Comparison of ENCODE assay signal across 10 cellular contexts in the genomic region with DNA sequence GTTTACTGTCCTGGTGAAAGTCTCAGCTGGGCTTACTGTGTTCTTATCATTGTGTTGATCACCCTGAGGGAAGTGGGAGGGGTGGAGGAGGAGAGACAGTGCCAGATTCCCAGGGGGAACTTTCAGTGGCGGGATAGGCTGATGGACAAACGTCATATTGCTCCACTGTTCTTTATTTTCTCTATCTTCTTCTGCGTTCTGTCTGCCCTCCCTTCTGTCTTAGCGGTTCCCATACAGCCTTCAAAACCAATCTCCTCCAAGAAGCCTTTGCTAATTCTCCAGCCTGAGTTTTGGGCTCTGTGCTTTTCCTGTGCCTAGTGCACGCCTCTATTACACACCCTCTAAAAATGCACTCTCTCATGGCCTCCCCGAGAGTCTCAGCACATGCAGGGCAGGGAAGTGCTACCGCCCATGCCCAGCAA.
DNase-seq lines count a peak whose midpoint lies in the region; ATAC-seq, FAIRE-seq and TF ChIP-seq lines count a peak whose summit lies in the region.
"Had no signal": no experiment of that assay in that cellular context is flagged by ENCODE, and none has a peak within 500 bp of the region (broad histone marks: within the 10 kb centered on the region; RNA-seq: fewer than 3 reads in every experiment).

No MANE protein-coding gene starts in this region.

- H3K4me1 ChIP-seq in HCT116 (ENCODE audit: control insufficient read depth in 1 of 2, insufficient read depth in 2 of 2, low read length in 2 of 2) (peaks cover 0 to 9% of the 10 kb centered on the region in 2 experiments; a peak in 3 of 4 replicates), K562 (replicated peaks in 1 of 2; ENCODE audit: control insufficient read depth in 2 of 2, insufficient read depth in 2 of 2, low read length in 2 of 2) (no peaks in the 10 kb centered on the region)

- H3K4me2 ChIP-seq in HCT116 (ENCODE audit: low read length) (peak overlapping the region; percentile 48), K562 (ENCODE audit: insufficient read depth, low read length) (no peak overlapping the region)

- H4K20me1 ChIP-seq in HCT116 (ENCODE audit: insufficient read depth) (no peaks in the 10 kb centered on the region), K562 (replicated peaks; ENCODE audit: control insufficient read depth, insufficient read depth, low read length) (no peaks in the 10 kb centered on the region)

- intact Hi-C loops in HCT116 (cut with micrococcal nuclease) = no loop called here
- intact Hi-C loops in K562 (cut with micrococcal nuclease) = no loop called here

- POLR2A ChIA-PET in HCT116 (lab: Charles Lee) = no interaction called here
- POLR2A ChIA-PET in K562 (lab: Yijun Ruan, JAX) = no interaction called here

- no TSS peak for BruUV-seq in HCT116 (replicated peaks; lab: Mats Ljungman, UMichigan)
- no TSS peak for BruUV-seq in K562 (replicated peaks; lab: Mats Ljungman, UMichigan)

- CTCF ChIA-PET in HCT116 (lab: Charles Lee) = no interaction called here
- CTCF ChIA-PET in K562 (lab: Yijun Ruan, JAX; ENCODE audit: low intra/inter-chr PET ratio) = no interaction called here

- H3K79me2 ChIP-seq in HCT116 (ENCODE audit: insufficient read depth, low read length) (no peaks in the 10 kb centered on the region), K562 (ENCODE audit: control insufficient read depth, insufficient read depth, low read length) (no peaks in the 10 kb centered on the region)

- no peak overlapping the region for H3K9ac ChIP-seq in HCT116 (ENCODE audit: low read length)
- no peak overlapping the region for H3K9ac ChIP-seq in K562 (ENCODE audit: insufficient read depth in 1 of 2, low read depth in 2 of 2, low read length in 2 of 2)

- H3K9me2 ChIP-seq in HCT116 (ENCODE audit: insufficient read depth) = no peaks in the 10 kb centered on the region

- no peak for FAIRE-seq in K562 (lab: Jason Lieb, UNC)

- RAD21 ChIA-PET in HCT116 (lab: Charles Lee; ENCODE audit: low non-redundant PET in 1 of 2, low total read pairs in 2 of 2, uncharacterized antibody in 2 of 2, unreplicated experiment in 2 of 2) = no interaction called here

- H3K27ac ChIP-seq in HCT116 (ENCODE audit: low read depth, low read length) (no peak overlapping the region), K562 (ENCODE audit: extremely low read depth, low read depth, low read length) (no peak overlapping the region)

- TF ChIP-seq RAD21 in HCT116 (IDR thresholded peaks at IDR 0.05; ENCODE audit: low read depth) (no peak), K562 (CRISPR knock-in tag; conservative IDR thresholded peaks at IDR 0.05 in 1 of 2, IDR thresholded peaks at IDR 0.05 in 1 of 2) (no peak)

- no peaks in the 10 kb centered on the region for H3K9me3 ChIP-seq in HCT116 (ENCODE audit: control insufficient read depth in 1 of 2, insufficient read depth in 1 of 2, low read depth in 1 of 2, low read length in 2 of 2)
- no peaks in the 10 kb centered on the region for H3K9me3 ChIP-seq in K562 (replicated peaks; ENCODE audit: control insufficient read depth, insufficient read depth, low read depth, low read length)

- no peaks in the 10 kb centered on the region for H3K36me3 ChIP-seq in HCT116 (ENCODE audit: control insufficient read depth in 1 of 2, insufficient read depth in 2 of 2, low read length in 2 of 2)
- no peaks in the 10 kb centered on the region for H3K36me3 ChIP-seq in K562 (ENCODE audit: control insufficient read depth, insufficient read depth, low read length)

- TF ChIP-seq CTCF in HCT116 (IDR thresholded peaks at IDR 0.05 in 2 of 3, conservative IDR thresholded peaks at IDR 0.05 in 1 of 3; ENCODE audit: borderline replicate concordance in 1 of 3, insufficient read depth in 1 of 3, low read depth in 2 of 3, low read length in 2 of 3) (no peak), K562 (IDR thresholded peaks at IDR 0.05 in 2 of 3, conservative IDR thresholded peaks at IDR 0.05 in 1 of 3; ENCODE audit: insufficient read depth in 2 of 3, low read depth in 1 of 3, low read length in 3 of 3) (no peak), GM20000 (IDR thresholded peaks at IDR 0.05; ENCODE audit: extremely low read depth, missing control alignments) (no peak)

- WGBS in K562 (ENCODE audit: insufficient coverage, low coverage, missing lambda C conversion rate) = 0% methylated on average over 7 of the region's 7 CpGs

- H3K4me3 ChIP-seq in HCT116 (replicated peaks in 1 of 2; ENCODE audit: low read depth in 1 of 2, low read length in 2 of 2) = peak overlapping the region in 1 of 2 experiments; percentile 10; a peak in 1 of 4 replicates
- H3K4me3 ChIP-seq in K562 = no peak overlapping the region

- in situ Hi-C loops in K562 (cut with MboI) = no loop called here

- ATAC-seq in HCT116 = peak; percentile 75
- no peak for ATAC-seq in K562
- ATAC-seq in GM18858 (IDR thresholded peaks at IDR 0.05; ENCODE audit: unreplicated experiment) = no peak

- no peak for TF ChIP-seq EP300 in K562 (IDR thresholded peaks at IDR 0.05; ENCODE audit: low read length)

- H3K9me1 ChIP-seq in K562 (ENCODE audit: control insufficient read depth, insufficient read depth, low read length) = no peaks in the 10 kb centered on the region

- H2AFZ ChIP-seq in HCT116 (ENCODE audit: low read depth, low read length, poor library complexity, severe bottlenecking) (peak overlapping the region; percentile 54), K562 (ENCODE audit: low read depth, low read length) (no peak overlapping the region)

- peak; percentile 65 for DNase-seq in AG08396 (ENCODE audit: low spot score)
- no peak for DNase-seq in HCT116 (ENCODE audit: low read depth, low spot score)
- DNase-seq in K562 (ENCODE audit: extremely low read depth in 1 of 4, low spot score in 3 of 4) = no peak
- DNase-seq in iris pigment epithelial cell (ENCODE audit: low read depth) = peak; percentile 54
- no peak for DNase-seq in GM20000 (ENCODE audit: low spot score)
- DNase-seq in SIG-M5 treated with dmso at 0.1 percent for 504 hours (lab: John Stamatoyannopoulos, UW; ENCODE audit: unreplicated experiment) = no peak
- DNase-seq in DMS79 treated with DMSO at 0.1 percent for 48 hours (lab: John Stamatoyannopoulos, UW) = no peak
- DNase-seq: C1 segment of cervical spinal cord, H9 had no signal

- H3K27me3 ChIP-seq in HCT116 (ENCODE audit: insufficient read depth, low read length) = no peaks in the 10 kb centered on the region
- peaks cover 0 to 8% of the 10 kb centered on the region in 2 experiments; a peak in 2 of 5 replicates for H3K27me3 ChIP-seq in K562 (ENCODE audit: control insufficient read depth in 2 of 2, insufficient read depth in 2 of 2, low read length in 2 of 2)

- no peak for TF ChIP-seq POLR2A in HCT116 (IDR thresholded peaks at IDR 0.05; ENCODE audit: borderline replicate concordance, extremely low read depth, insufficient read depth, insufficient read length)
- TF ChIP-seq POLR2A in K562 (conservative IDR thresholded peaks at IDR 0.05) = no peak

TF ChIP-seq in HCT116, 20 proteins besides CTCF, POLR2A, EP300 and RAD21:
- TF ChIP-seq, protein P1, sequence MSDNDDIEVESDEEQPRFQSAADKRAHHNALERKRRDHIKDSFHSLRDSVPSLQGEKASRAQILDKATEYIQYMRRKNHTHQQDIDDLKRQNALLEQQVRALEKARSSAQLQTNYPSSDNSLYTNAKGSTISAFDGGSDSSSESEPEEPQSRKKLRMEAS (IDR thresholded peaks at IDR 0.05) = peak; percentile 36; the same call in 1 of the 2 replicates
- no peak for TF ChIP-seq EZH2 (IDR thresholded peaks at IDR 0.05)

TF ChIP-seq in K562, 482 proteins besides CTCF, POLR2A, EP300 and RAD21:
- TF ChIP-seq, protein P2, sequence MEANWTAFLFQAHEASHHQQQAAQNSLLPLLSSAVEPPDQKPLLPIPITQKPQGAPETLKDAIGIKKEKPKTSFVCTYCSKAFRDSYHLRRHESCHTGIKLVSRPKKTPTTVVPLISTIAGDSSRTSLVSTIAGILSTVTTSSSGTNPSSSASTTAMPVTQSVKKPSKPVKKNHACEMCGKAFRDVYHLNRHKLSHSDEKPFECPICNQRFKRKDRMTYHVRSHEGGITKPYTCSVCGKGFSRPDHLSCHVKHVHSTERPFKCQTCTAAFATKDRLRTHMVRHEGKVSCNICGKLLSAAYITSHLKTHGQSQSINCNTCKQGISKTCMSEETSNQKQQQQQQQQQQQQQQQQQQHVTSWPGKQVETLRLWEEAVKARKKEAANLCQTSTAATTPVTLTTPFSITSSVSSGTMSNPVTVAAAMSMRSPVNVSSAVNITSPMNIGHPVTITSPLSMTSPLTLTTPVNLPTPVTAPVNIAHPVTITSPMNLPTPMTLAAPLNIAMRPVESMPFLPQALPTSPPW (CRISPR knock-in tag; IDR thresholded peaks at IDR 0.05) = peak; percentile 85
- no peak for TF ChIP-seq HSF4 (CRISPR knock-in tag; IDR thresholded peaks at IDR 0.05; ENCODE audit: borderline replicate concordance)

Comparison
In these comparisons a context has a peak if more than half of its experiments do, and no peak if none do; other contexts are left out.
1. DNase-seq: peak in AG08396 (single experiment) and iris pigment epithelial cell (single experiment); none in HCT116 (single experiment), K562 (0 of 4), GM20000 (single experiment), SIG-M5 treated with dmso at 0.1 percent for 504 hours (single experiment) and DMS79 treated with DMSO at 0.1 percent for 48 hours (single experiment).